ENCODE assay signal across 17 cellular contexts in genomic region chr12:69440016-69440415, GRCh38.
"Had no signal": no experiment of that assay in that cellular context is flagged by ENCODE, and none has a peak within 500 bp of the region (broad histone marks: within the 10 kb centered on the region; RNA-seq: fewer than 3 reads in every experiment).

No MANE protein-coding gene starts in this region.

- H3K4me3 Mint-ChIP-seq: activated T-helper 17 cell treated with anti-CD3 and anti-CD28 coated beads, Interleukin-2, amount 50 U/mL, for 72 hours; endodermal cell; nephron had no signal

- H3K9me3 ChIP-seq: ascending aorta, esophagus muscularis mucosa, psoas muscle, right lobe of liver, transverse colon had no signal

- H3K36me3 ChIP-seq: ascending aorta, cardiac muscle cell, esophagus muscularis mucosa, right lobe of liver, transverse colon had no signal

- H3K27me3 Mint-ChIP-seq: activated T-helper 17 cell treated with anti-CD3 and anti-CD28 coated beads, Interleukin-2, amount 50 U/mL, for 72 hours had no signal

- H3K4me1 Mint-ChIP-seq: activated T-helper 17 cell treated with anti-CD3 and anti-CD28 coated beads, Interleukin-2, amount 50 U/mL, for 72 hours; nephron had no signal

- DNase-seq: activated CD4-positive, CD25-positive, alpha-beta regulatory T cell; activated naive CD4-positive, alpha-beta T cell treated with Interleukin-2 at 50 U/mL for 16 hours; activated T-cell treated with anti-CD3 and anti-CD28 coated beads for 4 hours; endodermal cell; hippocampal formation; kidney; occipital lobe; psoas muscle; right lobe of liver; stimulated activated naive CD8-positive, alpha-beta T cell treated with anti-CD3 and anti-CD28 coated beads, Interleukin-15, Interleukin-2, amounts not matched to agents 100 U/mL and 50 U/mL, for 24 hours; transverse colon had no signal

- H3K27ac Mint-ChIP-seq: activated T-helper 17 cell treated with anti-CD3 and anti-CD28 coated beads, Interleukin-2, amount 50 U/mL, for 72 hours; endodermal cell had no signal

- ATAC-seq: activated T-helper 17 cell treated with anti-CD3 and anti-CD28 coated beads, Interleukin-2, amount 50 U/mL, for 72 hours; psoas muscle; right lobe of liver; stimulated activated naive CD8-positive, alpha-beta T cell treated with anti-CD3 and anti-CD28 coated beads, Interleukin-15, Interleukin-2, amounts not matched to agents 100 U/mL and 50 U/mL, for 24 hours had no signal

- H3K4me3 ChIP-seq: ascending aorta, cardiac muscle cell, esophagus muscularis mucosa, psoas muscle, right lobe of liver, smooth muscle cell, transverse colon had no signal

- FAIRE-seq: kidney had no signal

- H3K27me3 ChIP-seq: ascending aorta, cardiac muscle cell, esophagus muscularis mucosa, right lobe of liver, transverse colon had no signal

- H3K4me1 ChIP-seq: psoas muscle, transverse colon had no signal

- H3K27ac ChIP-seq: ascending aorta, cardiac muscle cell, esophagus muscularis mucosa, psoas muscle, right lobe of liver, transverse colon had no signal
